9 cellular contexts compared by ENCODE assay signal in genomic region chr12:116924558-116925453, GRCh38. TPM values are rescaled to one million over a fixed set of nuclear protein-coding genes. Genes with fewer than 3 reads are reported as not detected.
DNase-seq lines count a peak whose midpoint lies in the region; ATAC-seq and TF ChIP-seq lines count a peak whose summit lies in the region.
"Had no signal": no experiment of that assay in that cellular context is flagged by ENCODE, and none has a peak within 500 bp of the region (broad histone marks: within the 10 kb centered on the region; RNA-seq: fewer than 3 reads in every experiment).

No MANE protein-coding gene starts in this region.

- no peak overlapping the region for H3K27ac Mint-ChIP-seq in MCF 10A (ENCODE audit: low read depth, unreplicated experiment)
- H3K27ac Mint-ChIP-seq in nephron progenitor cell: no peak overlapping the region
- H3K27ac Mint-ChIP-seq: dendritic cell treated with granulocyte-macrophage colony-stimulating factor and Interleukin-4, amounts not matched to agents 40 ng/mL and 50 ng/mL, for 4 days had no signal

- intact Hi-C loops in MCF 10A (cut with micrococcal nuclease): no loop called here

- no TSS peak for BruUV-seq in MCF 10A (replicated peaks; lab: Mats Ljungman, UMichigan)

- peaks cover 24% of the 10 kb centered on the region for H3K4me1 Mint-ChIP-seq in MCF 10A (ENCODE audit: insufficient read depth, unreplicated experiment)
- peaks cover 41% of the 10 kb centered on the region for H3K4me1 Mint-ChIP-seq in nephron progenitor cell

- no peaks in the 10 kb centered on the region for H3K9me3 Mint-ChIP-seq in MCF 10A (ENCODE audit: unreplicated experiment)
- H3K9me3 Mint-ChIP-seq in nephron progenitor cell: no peaks in the 10 kb centered on the region
- H3K9me3 Mint-ChIP-seq: dendritic cell treated with granulocyte-macrophage colony-stimulating factor and Interleukin-4, amounts not matched to agents 40 ng/mL and 50 ng/mL, for 4 days had no signal

- DNase-seq in activated T-cell treated with anti-CD3 and anti-CD28 coated beads for 24 hours (ENCODE audit: low read depth) (peak; percentile 30), SW480 (ENCODE audit: low spot score) (peak; percentile 92), MCF 10A (ENCODE audit: unreplicated experiment) (peak; percentile 64), nephron progenitor cell (no peak), foreskin melanocyte (no peak)
- no peak for DNase-seq in activated T-cell treated with anti-CD3 and anti-CD28 coated beads, Interleukin-2, amount 50 U/mL, for 1 hour
- peak; percentile 47 for DNase-seq in stimulated activated CD4-positive, alpha-beta T cell treated with anti-CD3 and anti-CD28 coated beads, Interleukin-1b, Interleukin-23, amount 100 ng/mL, for 48 hours

- ATAC-seq in HG03108 (IDR thresholded peaks at IDR 0.05; ENCODE audit: unreplicated experiment): peak; percentile 77

- H3K27me3 Mint-ChIP-seq in MCF 10A (ENCODE audit: insufficient read depth, unreplicated experiment): no peaks in the 10 kb centered on the region
- peaks cover 4% of the 10 kb centered on the region for H3K27me3 Mint-ChIP-seq in nephron progenitor cell (ENCODE audit: low read depth, poor library complexity)
- H3K27me3 Mint-ChIP-seq: dendritic cell treated with granulocyte-macrophage colony-stimulating factor and Interleukin-4, amounts not matched to agents 40 ng/mL and 50 ng/mL, for 4 days had no signal

- H3K4me3 Mint-ChIP-seq in MCF 10A (ENCODE audit: unreplicated experiment) (no peak overlapping the region), nephron progenitor cell (no peak overlapping the region)
- H3K4me3 Mint-ChIP-seq: dendritic cell treated with granulocyte-macrophage colony-stimulating factor and Interleukin-4, amounts not matched to agents 40 ng/mL and 50 ng/mL, for 4 days had no signal

- CTCF ChIA-PET in MCF 10A (lab: Yijun Ruan, JAX): interaction anchor here (0.6 to 0.9 kb wide), 3 partner anchors 9 to 201 kb away, joined by 3 to 4 read pairs (median 3); no protein-coding TSS in a partner anchor

- TF ChIP-seq CTCF in MCF 10A (IDR thresholded peaks at IDR 0.05; ENCODE audit: unreplicated experiment) (no peak), nephron progenitor cell (IDR thresholded peaks at IDR 0.05) (no peak)

- POLR2A ChIA-PET in MCF 10A (lab: Yijun Ruan, JAX): interaction anchor here (1.1 kb wide), 1 partner anchor 14 kb away, joined by 4 read pairs; the partner anchor contains the start of gene FBXW8

- peaks cover 19% of the 10 kb centered on the region for H3K36me3 Mint-ChIP-seq in MCF 10A (ENCODE audit: insufficient read depth, unreplicated experiment)
- peaks cover 48% of the 10 kb centered on the region for H3K36me3 Mint-ChIP-seq in nephron progenitor cell (ENCODE audit: low read depth)

RNA-seq across cellular contexts. Expression of gene FBXW8, which starts 14.1 kb away (rescaled TPM):
- total RNA-seq in MCF 10A (2022): 24.2 and 24.8 TPM in 2 replicates

RNA-seq across cellular contexts. Expression of gene HRK, which starts 43.6 kb away (rescaled TPM):
- 2.6 and 3.0 TPM in 2 replicates for total RNA-seq in MCF 10A (2022)

Comparison
In these comparisons a context has a peak if more than half of its experiments do, and no peak if none do; other contexts are left out.
1. DNase-seq: peak in activated T-cell treated with anti-CD3 and anti-CD28 coated beads for 24 hours (single experiment), SW480 (single experiment), MCF 10A (single experiment) and stimulated activated CD4-positive, alpha-beta T cell treated with anti-CD3 and anti-CD28 coated beads, Interleukin-1b, Interleukin-23, amount 100 ng/mL, for 48 hours (single experiment); none in activated T-cell treated with anti-CD3 and anti-CD28 coated beads, Interleukin-2, amount 50 U/mL, for 1 hour (single experiment), nephron progenitor cell (single experiment) and foreskin melanocyte (single experiment).